In genomic region chr2:110865188-110865587, GRCh38 we compare ENCODE assay signal across 9 cellular contexts.
DNase-seq lines count a peak whose midpoint lies in the region; ATAC-seq and TF ChIP-seq lines count a peak whose summit lies in the region.
"Had no signal": no experiment of that assay in that cellular context is flagged by ENCODE, and none has a peak within 500 bp of the region (broad histone marks: within the 10 kb centered on the region; RNA-seq: fewer than 3 reads in every experiment).

No MANE protein-coding gene starts in this region.

- H4K20me1 ChIP-seq in OCI-LY3 (ENCODE audit: insufficient read depth, low read length): peaks cover 40% of the 10 kb centered on the region
- H4K20me1 ChIP-seq: BLaER1 treated with 17β-estradiol and CSF1 and Interleukin-3, amounts not matched to agents 10 nM and 100 nM had no signal

- DNase-seq in activated effector memory CD4-positive, alpha-beta T cell treated with anti-CD3 and anti-CD28 coated beads, Interleukin-2, amount 50 U/mL, for 16 hours: peak; percentile 75
- DNase-seq in activated effector memory CD4-positive, alpha-beta T cell treated with Interleukin-2 at 50 U/mL for 16 hours: no peak
- DNase-seq in stimulated activated naive B cell treated with anti-CD40 and anti-IgM and Interleukin-4, amounts not matched to agents 10 μg/mL and 1 μg/mL and 100 μg/mL, for 72 hours: no peak
- DNase-seq in mucosa of gallbladder (ENCODE audit: low spot score) (no peak), NCI-H1105 (lab: John Stamatoyannopoulos, UW) (no peak)
- DNase-seq in effector CD4-positive, alpha-beta T cell: no peak

- H3K4me1 ChIP-seq in OCI-LY3 (ENCODE audit: low read length): peaks cover 41% of the 10 kb centered on the region

- peaks cover 36 to 53% of the 10 kb centered on the region in 2 donors for H3K27me3 Mint-ChIP-seq in stimulated activated naive B cell treated with anti-CD40 and anti-IgM and Interleukin-4, amounts not matched to agents 10 μg/mL and 1 μg/mL and 100 μg/mL, for 72 hours

- no peak for TF ChIP-seq CTCF in OCI-LY3 (IDR thresholded peaks at IDR 0.05; ENCODE audit: low read depth, low read length)

- H3K27ac Mint-ChIP-seq in stimulated activated naive B cell treated with anti-CD40 and anti-IgM and Interleukin-4, amounts not matched to agents 10 μg/mL and 1 μg/mL and 100 μg/mL, for 72 hours: no peak overlapping the region

- no peaks in the 10 kb centered on the region for H3K36me3 ChIP-seq in OCI-LY3 (replicated peaks; ENCODE audit: low read depth, low read length)
- H3K36me3 ChIP-seq: BLaER1 treated with 17β-estradiol and CSF1 and Interleukin-3, amounts not matched to agents 10 nM and 100 nM had no signal

- peaks cover 88% of the 10 kb centered on the region for H3K27me3 ChIP-seq in OCI-LY3 (ENCODE audit: low read depth, low read length)
- H3K27me3 ChIP-seq: BLaER1 treated with 17β-estradiol and CSF1 and Interleukin-3, amounts not matched to agents 10 nM and 100 nM had no signal

- peak; percentile 93 for ATAC-seq in HG02678 (IDR thresholded peaks at IDR 0.05; ENCODE audit: unreplicated experiment)
- ATAC-seq in stimulated activated naive B cell treated with anti-CD40 and anti-IgM and Interleukin-4, amounts not matched to agents 10 μg/mL and 1 μg/mL and 100 μg/mL, for 72 hours (replicated peaks): peak; percentile 39 to 75

- H3K9me3 Mint-ChIP-seq in stimulated activated naive B cell treated with anti-CD40 and anti-IgM and Interleukin-4, amounts not matched to agents 10 μg/mL and 1 μg/mL and 100 μg/mL, for 72 hours: no peaks in the 10 kb centered on the region

- H3K4me1 Mint-ChIP-seq in stimulated activated naive B cell treated with anti-CD40 and anti-IgM and Interleukin-4, amounts not matched to agents 10 μg/mL and 1 μg/mL and 100 μg/mL, for 72 hours: peaks cover 11% of the 10 kb centered on the region in 2 donors

- no peak overlapping the region for H2AFZ ChIP-seq in OCI-LY3 (ENCODE audit: low read depth, low read length)

- no peak overlapping the region for H3K4me3 Mint-ChIP-seq in stimulated activated naive B cell treated with anti-CD40 and anti-IgM and Interleukin-4, amounts not matched to agents 10 μg/mL and 1 μg/mL and 100 μg/mL, for 72 hours

- peak overlapping the region; percentile 72 for H3K4me2 ChIP-seq in OCI-LY3 (ENCODE audit: low read length)

- H3K4me3 ChIP-seq in OCI-LY3 (ENCODE audit: low read length): peak overlapping the region; percentile 40
- H3K4me3 ChIP-seq: BLaER1 treated with 17β-estradiol and CSF1 and Interleukin-3, amounts not matched to agents 10 nM and 100 nM had no signal

- no peak overlapping the region for H3K9ac ChIP-seq in OCI-LY3 (ENCODE audit: low read length)
- H3K9ac ChIP-seq: BLaER1 treated with 17β-estradiol and CSF1 and Interleukin-3, amounts not matched to agents 10 nM and 100 nM had no signal

- no peak overlapping the region for H3K27ac ChIP-seq in OCI-LY3 (ENCODE audit: low read length)
- H3K27ac ChIP-seq: BLaER1 treated with 17β-estradiol and CSF1 and Interleukin-3, amounts not matched to agents 10 nM and 100 nM had no signal

- H3K79me2 ChIP-seq in OCI-LY3 (ENCODE audit: low read length): no peaks in the 10 kb centered on the region

- H3K36me3 Mint-ChIP-seq in stimulated activated naive B cell treated with anti-CD40 and anti-IgM and Interleukin-4, amounts not matched to agents 10 μg/mL and 1 μg/mL and 100 μg/mL, for 72 hours: no peaks in the 10 kb centered on the region

- no peaks in the 10 kb centered on the region for H3K9me3 ChIP-seq in OCI-LY3 (ENCODE audit: insufficient read depth, low read length)
- H3K9me3 ChIP-seq: BLaER1 treated with 17β-estradiol and CSF1 and Interleukin-3, amounts not matched to agents 10 nM and 100 nM had no signal
